In genomic region chr1:6419397-6419802, GRCh38 we compare ENCODE assay signal across 10 cellular contexts. TPM values are rescaled to one million over a fixed set of nuclear protein-coding genes. Genes with fewer than 3 reads are reported as not detected.
A peak's percentile ranks its signal among the peaks of the same experiment; 100 is the strongest.
DNase-seq lines count a peak whose midpoint lies in the region; ATAC-seq and TF ChIP-seq lines count a peak whose summit lies in the region.
"Had no signal": no experiment of that assay in that cellular context is flagged by ENCODE, and none has a peak within 500 bp of the region (broad histone marks: within the 10 kb centered on the region; RNA-seq: fewer than 3 reads in every experiment).

No MANE protein-coding gene starts in this region.

- no peaks in the 10 kb centered on the region; the same call in 1 of the 2 replicates for H3K79me2 ChIP-seq in PC-3 (ENCODE audit: low read length)

- peak overlapping the region; percentile 87 for H3K4me2 ChIP-seq in PC-3 (ENCODE audit: low read length)

- H2AFZ ChIP-seq in PC-3 (ENCODE audit: low read length) = peak overlapping the region; percentile 75; the same call in 1 of the 2 replicates

- H3K4me3 ChIP-seq in PC-3 (ENCODE audit: low read length) (peak overlapping the region; percentile 73), fibroblast of villous mesenchyme (ENCODE audit: low read depth, low read length) (peak overlapping the region; percentile 36), gastrocnemius medialis (peak overlapping the region; percentile 37 to 57 (median 41)), gastroesophageal sphincter (peak overlapping the region in 1 of 2 donors; percentile 50)
- H3K4me3 ChIP-seq: body of pancreas had no signal

- no peaks in the 10 kb centered on the region for H3K27me3 ChIP-seq in PC-3 (ENCODE audit: low read length)
- peaks cover 94 to 98% (median 98%) of the 10 kb centered on the region in 3 donors for H3K27me3 ChIP-seq in gastrocnemius medialis
- H3K27me3 ChIP-seq in gastroesophageal sphincter = peaks cover 100% of the 10 kb centered on the region

- H3K4me1 ChIP-seq in PC-3 (ENCODE audit: insufficient read depth, low read length) = peaks cover 64% of the 10 kb centered on the region
- peaks cover 17 to 25% of the 10 kb centered on the region in 2 donors for H3K4me1 ChIP-seq in gastrocnemius medialis
- peaks cover 0 to 41% (median 23%) of the 10 kb centered on the region in 3 donors for H3K4me1 ChIP-seq in gastroesophageal sphincter

- H3K36me3 ChIP-seq in PC-3 (ENCODE audit: low read depth, low read length) (no peaks in the 10 kb centered on the region), gastrocnemius medialis (no peaks in the 10 kb centered on the region), gastroesophageal sphincter (no peaks in the 10 kb centered on the region)

- H3K27me3 Mint-ChIP-seq in mesothelial cell of epicardium (ENCODE audit: low read depth) = peaks cover 94% of the 10 kb centered on the region

- H3K9ac ChIP-seq in PC-3 (ENCODE audit: low read length) = peak overlapping the region; percentile 53

- H3K36me3 Mint-ChIP-seq in mesothelial cell of epicardium = no peaks in the 10 kb centered on the region

- H3K27ac Mint-ChIP-seq in mesothelial cell of epicardium = no peak overlapping the region

- ATAC-seq in PC-3 (peak; percentile 10), gastrocnemius medialis (no peak), gastroesophageal sphincter (no peak)
- ATAC-seq: body of pancreas had no signal

- TF ChIP-seq CTCF in PC-3 (conservative IDR thresholded peaks at IDR 0.05; ENCODE audit: low read depth, low read length) (no peak), fibroblast of villous mesenchyme (IDR thresholded peaks at IDR 0.05; ENCODE audit: insufficient read depth, low read depth, low read length) (no peak), gastrocnemius medialis (IDR thresholded peaks at IDR 0.05 in 4 of 5, conservative IDR thresholded peaks at IDR 0.05 in 1 of 5) (no peak), mesothelial cell of epicardium (IDR thresholded peaks at IDR 0.05; ENCODE audit: unreplicated experiment) (no peak), gastroesophageal sphincter (IDR thresholded peaks at IDR 0.05) (no peak)

- no peak overlapping the region for H3K27ac ChIP-seq in PC-3 (ENCODE audit: low read length)
- H3K27ac ChIP-seq in gastrocnemius medialis = no peak overlapping the region
- no peak overlapping the region for H3K27ac ChIP-seq in gastroesophageal sphincter
- H3K27ac ChIP-seq: body of pancreas had no signal

- CTCF ChIA-PET in PC-3 (lab: Charles Lee) = interaction anchor here (2.0 kb wide), 1 partner anchor 18 kb away, joined by 9 read pairs; no protein-coding TSS in a partner anchor

- H3K9me3 Mint-ChIP-seq in mesothelial cell of epicardium = no peaks in the 10 kb centered on the region

- no peaks in the 10 kb centered on the region for H3K9me2 ChIP-seq in PC-3 (replicated peaks; ENCODE audit: low read length)

- BruUV-seq in PC-3 (replicated peaks; lab: Mats Ljungman, UMichigan) = no TSS peak

- no peaks in the 10 kb centered on the region for H3F3A ChIP-seq in PC-3 (ENCODE audit: low read length, unreplicated experiment)

- in situ Hi-C loops in gastrocnemius medialis (cut with MboI; ENCODE audit: low sequenced_read_pairs in 4 of 4) = loop anchor here in 1 of 4 donors (25.0 kb wide), 1 partner anchor 182 kb away; the partner anchor contains the start of genes HES3 and ICMT

- no peak for TF ChIP-seq EP300 in gastroesophageal sphincter (IDR thresholded peaks at IDR 0.05)

- TF ChIP-seq POLR2A in gastrocnemius medialis (IDR thresholded peaks at IDR 0.05) = no peak
- no peak for TF ChIP-seq POLR2A in gastroesophageal sphincter (IDR thresholded peaks at IDR 0.05)

- POLR2A ChIA-PET in PC-3 (lab: Charles Lee; ENCODE audit: unreplicated experiment) = no interaction called here

- H3K4me1 Mint-ChIP-seq in mesothelial cell of epicardium = peaks cover 18% of the 10 kb centered on the region

- H3K9me3 ChIP-seq in PC-3 (ENCODE audit: low read length) (no peaks in the 10 kb centered on the region), gastrocnemius medialis (no peaks in the 10 kb centered on the region), gastroesophageal sphincter (no peaks in the 10 kb centered on the region)
- H3K9me3 ChIP-seq: body of pancreas had no signal

- no peak overlapping the region for H3K4me3 Mint-ChIP-seq in mesothelial cell of epicardium

- intact Hi-C loops in PC-3 (cut with micrococcal nuclease) = no loop called here
- intact Hi-C loops in gastrocnemius medialis (cut with DNase I; ENCODE audit: low total_unique reads) = no loop called here

- no CpG with 5 or more reads among the region's 48 CpGs for WGBS in gastroesophageal sphincter (ENCODE audit: low coverage in 1 of 2), 2 donors

- 0 out of 2 replicates have a peak, but pooled peaks cover 6% of the 10 kb centered on the region for H4K20me1 ChIP-seq in PC-3 (ENCODE audit: low read length)

- DNase-seq in NCI-H146 (lab: John Stamatoyannopoulos, UW) (peak; percentile 34), NCI-H146 treated with DMSO at 0.1 percent for 48 hours (lab: John Stamatoyannopoulos, UW; ENCODE audit: unreplicated experiment) (no peak), PC-3 (no peak), fibroblast of villous mesenchyme (ENCODE audit: low read depth) (no peak), gastrocnemius medialis (no peak), midbrain (lab: John Stamatoyannopoulos, UW) (no peak), mesothelial cell of epicardium (ENCODE audit: low spot score in 2 of 2, unreplicated experiment in 2 of 2) (no peak)
- DNase-seq: stimulated activated CD8-positive, alpha-beta memory T cell treated with anti-CD3 and anti-CD28 coated beads, Interleukin-4, amount 100 ng/mL, for 48 hours had no signal

RNA-seq across cellular contexts. Expression of gene HES2, which starts 0.3 kb away (rescaled TPM):
- 41.0 and 42.9 TPM in 2 replicates for total RNA-seq in PC-3 (2014; rRNA removed)
- 0.43 TPM in 1 of 2 replicates, not detected in the other for total RNA-seq in fibroblast of villous mesenchyme
- under 1 TPM in 1 of 4 donors, not detected in 3; 0.24 TPM for total RNA-seq in gastrocnemius medialis
- 0.90 to 1.1 TPM (median 0.98 TPM) in 3 replicates for total RNA-seq in mesothelial cell of epicardium
- total RNA-seq in gastroesophageal sphincter = 1 to 10 TPM in 1 of 4 donors, not detected in 3; 7.3 TPM

RNA-seq across cellular contexts. Expression of gene ESPN, which starts 5.2 kb away (rescaled TPM):
- total RNA-seq in PC-3 (2014; rRNA removed) (11.1 and 14.1 TPM in 2 replicates), fibroblast of villous mesenchyme (not detected in 2 replicates), gastrocnemius medialis (under 1 TPM in 1 of 4 donors, not detected in 3; 0.41 TPM), mesothelial cell of epicardium (1.2 to 1.6 TPM (median 1.4 TPM) in 3 replicates), gastroesophageal sphincter (under 1 TPM in 3 of 4 donors, not detected in 1; 0.47 to 0.92 (median 0.81) TPM)

RNA-seq across cellular contexts. Expression of gene ACOT7, which starts 25.8 kb away (rescaled TPM):
- total RNA-seq in PC-3 (2014; rRNA removed) = 164 and 165 TPM in 2 replicates
- total RNA-seq in fibroblast of villous mesenchyme = 16.1 and 17.3 TPM in 2 replicates
- total RNA-seq in gastrocnemius medialis = 1 to 10 TPM; 1.3 to 5.8 (median 3.2) TPM
- 17.4 to 21.3 TPM (median 20.3 TPM) in 3 replicates for total RNA-seq in mesothelial cell of epicardium
- 10 to 100 TPM; 22.3 to 32.5 (median 25.0) TPM for total RNA-seq in gastroesophageal sphincter

RNA-seq across cellular contexts. Expression of gene TNFRSF25, which starts 46.6 kb away (rescaled TPM):
- total RNA-seq in PC-3 (2014; rRNA removed) (42.5 and 60.1 TPM in 2 replicates), fibroblast of villous mesenchyme (2.9 and 3.9 TPM in 2 replicates), gastrocnemius medialis (1 to 10 TPM; 1.0 to 4.2 (median 2.7) TPM), mesothelial cell of epicardium (38.9 to 41.6 TPM (median 39.4 TPM) in 3 replicates), gastroesophageal sphincter (10 to 100 TPM in 2 of 4 donors, 1 to 10 TPM in 2; 4.2 to 11.2 (median 8.8) TPM)
